ENCODE assay signal across 18 cellular contexts in the genomic region with DNA sequence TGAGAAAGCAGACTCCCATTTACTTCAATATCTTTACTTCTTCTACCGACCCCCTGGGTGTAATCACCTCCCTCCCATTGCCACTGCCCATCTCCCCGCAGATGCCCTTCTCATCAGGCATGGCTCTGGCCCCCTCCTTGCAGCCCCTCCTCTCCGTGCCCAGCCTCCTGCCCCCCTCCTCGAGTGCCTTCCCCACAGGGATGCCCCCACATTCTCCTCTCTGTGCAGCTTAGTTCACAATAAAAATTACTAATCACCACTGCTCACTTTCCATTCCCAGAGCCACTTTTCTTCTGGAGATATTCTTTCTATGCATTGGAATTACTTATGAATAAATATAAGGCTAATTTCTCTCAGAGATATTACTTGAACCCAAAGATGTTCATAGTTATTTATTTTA. TPM values are rescaled to one million over a fixed set of nuclear protein-coding genes. Genes with fewer than 3 reads are reported as not detected.
A peak's percentile ranks its signal among the peaks of the same experiment; 100 is the strongest.
DNase-seq lines count a peak whose midpoint lies in the region; ATAC-seq and TF ChIP-seq lines count a peak whose summit lies in the region.
"Had no signal": no experiment of that assay in that cellular context is flagged by ENCODE, and none has a peak within 500 bp of the region (broad histone marks: within the 10 kb centered on the region; RNA-seq: fewer than 3 reads in every experiment).

No MANE protein-coding gene starts in this region.

- ATAC-seq in natural killer cell treated with Interleukin-12 subunit alpha and Interleukin-12 subunit beta and Interleukin-15 and Interleukin-18, amount 100 ng/mL, for 72 hours, result no peak
- no peak for ATAC-seq in natural killer cell
- ATAC-seq in naive thymus-derived CD8-positive, alpha-beta T cell, result no peak
- ATAC-seq in right cardiac atrium, result no peak

- H3K36me3 Mint-ChIP-seq in natural killer cell treated with Interleukin-12 subunit alpha and Interleukin-12 subunit beta and Interleukin-15 and Interleukin-18, amount 100 ng/mL, for 72 hours, result peaks cover 4% of the 10 kb centered on the region
- H3K36me3 Mint-ChIP-seq in natural killer cell (no peaks in the 10 kb centered on the region), IgD-negative memory B cell (peaks cover 1% of the 10 kb centered on the region)
- H3K36me3 Mint-ChIP-seq in naive thymus-derived CD8-positive, alpha-beta T cell, result no peaks in the 10 kb centered on the region
- H3K36me3 Mint-ChIP-seq: CD8-positive, alpha-beta T cell had no signal

- H3K27ac Mint-ChIP-seq in natural killer cell treated with Interleukin-12 subunit alpha and Interleukin-12 subunit beta and Interleukin-15 and Interleukin-18, amount 100 ng/mL, for 72 hours, result peak overlapping the region; percentile 67 to 74
- H3K27ac Mint-ChIP-seq in natural killer cell (no peak overlapping the region), IgD-negative memory B cell (peak overlapping the region in 2 of 3 donors; percentile 15 to 93)
- H3K27ac Mint-ChIP-seq in naive thymus-derived CD8-positive, alpha-beta T cell, result peak overlapping the region in 1 of 10 donors; percentile 18

- H3K4me3 ChIP-seq in right cardiac atrium (ENCODE audit: low read length), result no peak overlapping the region

- peaks cover 15 to 20% of the 10 kb centered on the region in 2 donors for H3K27me3 Mint-ChIP-seq in natural killer cell treated with Interleukin-12 subunit alpha and Interleukin-12 subunit beta and Interleukin-15 and Interleukin-18, amount 100 ng/mL, for 72 hours
- H3K27me3 Mint-ChIP-seq in natural killer cell (ENCODE audit: low read depth in 2 of 2) (peaks cover 13 to 26% of the 10 kb centered on the region in 2 donors), IgD-negative memory B cell (peaks cover 11% of the 10 kb centered on the region)
- H3K27me3 Mint-ChIP-seq in naive thymus-derived CD8-positive, alpha-beta T cell, result peaks cover 0 to 19% (median 7%) of the 10 kb centered on the region in 5 donors

- H3K27me3 ChIP-seq in right cardiac atrium (ENCODE audit: control insufficient read depth, insufficient read depth), result no peaks in the 10 kb centered on the region

- H3K4me1 Mint-ChIP-seq in natural killer cell treated with Interleukin-12 subunit alpha and Interleukin-12 subunit beta and Interleukin-15 and Interleukin-18, amount 100 ng/mL, for 72 hours (ENCODE audit: low read depth in 2 of 2), result peaks cover 48 to 58% of the 10 kb centered on the region in 2 donors
- H3K4me1 Mint-ChIP-seq in natural killer cell (peaks cover 40 to 48% of the 10 kb centered on the region in 2 donors), IgD-negative memory B cell (peaks cover 15 to 29% (median 23%) of the 10 kb centered on the region in 3 donors)
- H3K4me1 Mint-ChIP-seq in naive thymus-derived CD8-positive, alpha-beta T cell, result peaks cover 20 to 54% (median 40%) of the 10 kb centered on the region in 4 donors

- no peaks in the 10 kb centered on the region for H3K9me3 ChIP-seq in right cardiac atrium (ENCODE audit: control insufficient read depth, low read length)

- H3K4me1 ChIP-seq in right cardiac atrium (ENCODE audit: control insufficient read depth, insufficient read depth, low read length), result no peaks in the 10 kb centered on the region

- H3K4me3 Mint-ChIP-seq in natural killer cell treated with Interleukin-12 subunit alpha and Interleukin-12 subunit beta and Interleukin-15 and Interleukin-18, amount 100 ng/mL, for 72 hours, result peak overlapping the region; percentile 75
- no peak overlapping the region for H3K4me3 Mint-ChIP-seq in natural killer cell
- H3K4me3 Mint-ChIP-seq in IgD-negative memory B cell, result peak overlapping the region in 1 of 4 donors; percentile 88
- H3K4me3 Mint-ChIP-seq in naive thymus-derived CD8-positive, alpha-beta T cell, result peak overlapping the region in 6 of 10 donors; percentile 2 to 52 (median 28)

- TF ChIP-seq CTCF in natural killer cell (IDR thresholded peaks at IDR 0.05), result no peak

- intact Hi-C loops in natural killer cell (cut with micrococcal nuclease) (no loop called here), right cardiac atrium (cut with DNase I) (no loop called here)

- POLR2A ChIA-PET in naive thymus-derived CD8-positive, alpha-beta T cell (lab: Charles Lee), result interaction anchor here (0.7 kb wide), 1 partner anchor 44 kb away, joined by 3 read pairs; no protein-coding TSS in a partner anchor

- no peak for DNase-seq in natural killer cell treated with Interleukin-12 subunit alpha and Interleukin-12 subunit beta and Interleukin-15 and Interleukin-18, amount 100 ng/mL, for 72 hours (ENCODE audit: low spot score)
- no peak for DNase-seq in natural killer cell
- DNase-seq in naive thymus-derived CD8-positive, alpha-beta T cell, result no peak
- DNase-seq in EL, result no peak
- DNase-seq in right cardiac atrium, result no peak
- no peak for DNase-seq in SHP77 (lab: John Stamatoyannopoulos, UW)
- DNase-seq: C1 segment of cervical spinal cord; CD8-positive, alpha-beta T cell; GDM1; IMR-90; NCI-H1105; NCI-H146; NCI-H2029; NCI-H226; NCI-H510A treated with DMSO at 0.1 percent for 48 hours; NCI-H748 treated with DMSO at 0.1 percent for 48 hours; NK-92 treated with Interleukin-12 subunit alpha and Interleukin-12 subunit beta, amount 100 ng/mL, for 24 hours had no signal

- peaks cover 5% of the 10 kb centered on the region for H3K9me3 Mint-ChIP-seq in natural killer cell treated with Interleukin-12 subunit alpha and Interleukin-12 subunit beta and Interleukin-15 and Interleukin-18, amount 100 ng/mL, for 72 hours
- H3K9me3 Mint-ChIP-seq in natural killer cell, result no peaks in the 10 kb centered on the region
- no peaks in the 10 kb centered on the region for H3K9me3 Mint-ChIP-seq in IgD-negative memory B cell
- H3K9me3 Mint-ChIP-seq in naive thymus-derived CD8-positive, alpha-beta T cell, result no peaks in the 10 kb centered on the region
- H3K9me3 Mint-ChIP-seq: CD8-positive, alpha-beta T cell had no signal

- no peak overlapping the region for H3K27ac ChIP-seq in right cardiac atrium (ENCODE audit: low read length)

- 57% methylated on average over 4 of the region's 4 CpGs for WGBS in right cardiac atrium

RNA-seq across cellular contexts. Expression of a gene that starts 22.1 kb away (rescaled TPM):
- 1 to 10 TPM; 2.3 to 8.1 TPM for total RNA-seq in natural killer cell treated with Interleukin-12 subunit alpha and Interleukin-12 subunit beta and Interleukin-15 and Interleukin-18, amount 100 ng/mL, for 72 hours
- total RNA-seq in natural killer cell, result 1 to 10 TPM; 5.5 to 8.1 (median 6.5) TPM
- 0.06 TPM for polyA plus RNA-seq in IgD-negative memory B cell
- 1 to 10 TPM; 2.0 to 4.3 TPM for total RNA-seq in naive thymus-derived CD8-positive, alpha-beta T cell
- polyA plus RNA-seq in naive thymus-derived CD8-positive, alpha-beta T cell, result under 1 TPM in 1 of 3 donors, not detected in 2; 0.16 TPM
- total RNA-seq in right cardiac atrium, result 1 to 10 TPM in 1 of 4 donors, under 1 TPM in 3; 0.48 to 1.0 (median 0.59) TPM
- 0.25 TPM for polyA plus RNA-seq in right cardiac atrium

RNA-seq across cellular contexts. Expression of a gene that starts 31.3 kb away (rescaled TPM):
- not detected for total RNA-seq in natural killer cell treated with Interleukin-12 subunit alpha and Interleukin-12 subunit beta and Interleukin-15 and Interleukin-18, amount 100 ng/mL, for 72 hours
- total RNA-seq in natural killer cell, result not detected
- polyA plus RNA-seq in IgD-negative memory B cell, result not detected
- total RNA-seq in naive thymus-derived CD8-positive, alpha-beta T cell, result not detected
- polyA plus RNA-seq in naive thymus-derived CD8-positive, alpha-beta T cell, result not detected
- not detected for total RNA-seq in right cardiac atrium
- polyA plus RNA-seq in right cardiac atrium, result not detected
- total RNA-seq: CD8-positive, alpha-beta T cell; IMR-90 had no signal
- polyA plus RNA-seq: IMR-90 had no signal

RNA-seq across cellular contexts. Expression of a gene that starts 35.4 kb away (rescaled TPM):
- total RNA-seq in natural killer cell treated with Interleukin-12 subunit alpha and Interleukin-12 subunit beta and Interleukin-15 and Interleukin-18, amount 100 ng/mL, for 72 hours, result 100 to 1,000 TPM; 350 to 592 TPM
- total RNA-seq in natural killer cell (100 to 1,000 TPM; 388 to 446 (median 415) TPM), right cardiac atrium (100 to 1,000 TPM; 674 to 717 (median 700) TPM)
- polyA plus RNA-seq in IgD-negative memory B cell (78.7 TPM), right cardiac atrium (748 TPM)
- 100 to 1,000 TPM; 134 to 142 TPM for total RNA-seq in naive thymus-derived CD8-positive, alpha-beta T cell
- polyA plus RNA-seq in naive thymus-derived CD8-positive, alpha-beta T cell, result 100 to 1,000 TPM; 163 to 203 (median 176) TPM

Comparison
In these comparisons a context has a peak if more than half of its experiments do, and no peak if none do; other contexts are left out.
1. H3K27ac Mint-ChIP-seq: peak in natural killer cell treated with Interleukin-12 subunit alpha and Interleukin-12 subunit beta and Interleukin-15 and Interleukin-18, amount 100 ng/mL, for 72 hours (2 of 2) and IgD-negative memory B cell (2 of 3); none in natural killer cell (0 of 2).